Comparison of ENCODE assay signal across 32 cellular contexts in genomic region chr2:96396587-96396986, GRCh38.
"Had no signal": no experiment of that assay in that cellular context is flagged by ENCODE, and none has a peak within 500 bp of the region (broad histone marks: within the 10 kb centered on the region; RNA-seq: fewer than 3 reads in every experiment).

No MANE protein-coding gene starts in this region.

- H3K4me3 ChIP-seq: ascending aorta, breast epithelium, cardiac muscle cell, coronary artery, esophagus squamous epithelium, gastroesophageal sphincter, heart right ventricle had no signal

- H3K36me3 Mint-ChIP-seq: activated naive CD4-positive, alpha-beta T cell treated with anti-CD3 and anti-CD28 coated beads, Interleukin-2, amount 10 ng/mL, durations not matched to agents 7 days and 5 days; activated naive CD4-positive, alpha-beta T cell treated with anti-CD3 and anti-CD28 coated beads, Interleukin-2, amount 50 U/mL, for 72 hours; activated naive CD8-positive, alpha-beta T cell treated with anti-CD3 and anti-CD28 coated beads, Interleukin-2, amount 10 ng/mL, durations not matched to agents 7 days and 5 days; brain; WTC11 had no signal

- H3K27ac Mint-ChIP-seq: activated CD8-positive, alpha-beta T cell treated with anti-CD3 and anti-CD28 coated beads for 36 hours; activated naive CD4-positive, alpha-beta T cell treated with anti-CD3 and anti-CD28 coated beads, Interleukin-2, amount 10 ng/mL, durations not matched to agents 7 days and 5 days; activated naive CD4-positive, alpha-beta T cell treated with anti-CD3 and anti-CD28 coated beads, Interleukin-2, amount 50 U/mL, for 72 hours; activated naive CD8-positive, alpha-beta T cell treated with anti-CD3 and anti-CD28 coated beads, Interleukin-2, amount 10 ng/mL, durations not matched to agents 7 days and 5 days; activated T-cell treated with anti-CD3 and anti-CD28 coated beads, Interleukin-2, amount 50 U/mL, for 24 hours; activated T-cell treated with anti-CD3 and anti-CD28 coated beads, Interleukin-2, amount 50 U/mL, for 72 hours; brain; effector memory CD8-positive, alpha-beta T cell; T-helper 17 cell; T-helper 2 cell treated with Interferon-gamma antibody and Interleukin-4, amounts not matched to agents 5 μg/mL and 100 μg/mL, for 36 hours; WTC11 had no signal

- H3K36me3 ChIP-seq: ascending aorta, breast epithelium, cardiac muscle cell, esophagus squamous epithelium, gastroesophageal sphincter, heart right ventricle had no signal

- H3K4me3 Mint-ChIP-seq: activated CD8-positive, alpha-beta T cell treated with anti-CD3 and anti-CD28 coated beads for 36 hours; activated naive CD4-positive, alpha-beta T cell treated with anti-CD3 and anti-CD28 coated beads, Interleukin-2, amount 10 ng/mL, durations not matched to agents 7 days and 5 days; activated naive CD8-positive, alpha-beta T cell treated with anti-CD3 and anti-CD28 coated beads, Interleukin-2, amount 10 ng/mL, durations not matched to agents 7 days and 5 days; activated T-cell treated with anti-CD3 and anti-CD28 coated beads, Interleukin-2, amount 50 U/mL, for 24 hours; activated T-cell treated with anti-CD3 and anti-CD28 coated beads, Interleukin-2, amount 50 U/mL, for 72 hours; brain; central memory CD8-positive, alpha-beta T cell; effector memory CD8-positive, alpha-beta T cell; T-helper 17 cell; T-helper 2 cell treated with Interferon-gamma antibody and Interleukin-4, amounts not matched to agents 5 μg/mL and 100 μg/mL, for 36 hours; WTC11 had no signal

- H3K9me3 Mint-ChIP-seq: activated CD8-positive, alpha-beta T cell treated with anti-CD3 and anti-CD28 coated beads for 36 hours; activated naive CD4-positive, alpha-beta T cell treated with anti-CD3 and anti-CD28 coated beads, Interleukin-2, amount 10 ng/mL, durations not matched to agents 7 days and 5 days; activated naive CD4-positive, alpha-beta T cell treated with anti-CD3 and anti-CD28 coated beads, Interleukin-2, amount 50 U/mL, for 72 hours; activated naive CD8-positive, alpha-beta T cell treated with anti-CD3 and anti-CD28 coated beads, Interleukin-2, amount 10 ng/mL, durations not matched to agents 7 days and 5 days; activated T-cell treated with anti-CD3 and anti-CD28 coated beads, Interleukin-2, amount 50 U/mL, for 24 hours; activated T-cell treated with anti-CD3 and anti-CD28 coated beads, Interleukin-2, amount 50 U/mL, for 72 hours; central memory CD8-positive, alpha-beta T cell; effector memory CD8-positive, alpha-beta T cell; T-helper 2 cell treated with Interferon-gamma antibody and Interleukin-4, amounts not matched to agents 5 μg/mL and 100 μg/mL, for 36 hours; WTC11 had no signal

- H3K27me3 ChIP-seq: ascending aorta, breast epithelium had no signal

- H3K27me3 Mint-ChIP-seq: activated CD8-positive, alpha-beta T cell treated with anti-CD3 and anti-CD28 coated beads for 36 hours had no signal

- ATAC-seq: activated CD8-positive, alpha-beta T cell treated with anti-CD3 and anti-CD28 coated beads for 36 hours; activated naive CD4-positive, alpha-beta T cell treated with anti-CD3 and anti-CD28 coated beads, Interleukin-2, amount 50 U/mL, for 72 hours; activated T-cell treated with anti-CD3 and anti-CD28 coated beads, Interleukin-2, amount 50 U/mL, for 72 hours; effector memory CD8-positive, alpha-beta T cell; T-helper 17 cell; WTC11 had no signal

- H3K4me1 Mint-ChIP-seq: activated naive CD4-positive, alpha-beta T cell treated with anti-CD3 and anti-CD28 coated beads, Interleukin-2, amount 10 ng/mL, durations not matched to agents 7 days and 5 days; brain; central memory CD8-positive, alpha-beta T cell had no signal

- DNase-seq: activated CD4-positive, alpha-beta T cell treated with anti-CD3 and anti-CD28 coated beads for 48 hours; activated CD4-positive, alpha-beta T cell treated with anti-CD3 and anti-CD28 coated beads, Interleukin-2, amount 50 U/mL, for 1 hour; activated CD4-positive, alpha-beta T cell treated with anti-CD3 and anti-CD28 coated beads, Interleukin-2, amount 50 U/mL, for 48 hours; activated CD8-positive, alpha-beta memory T cell treated with anti-CD3 and anti-CD28 coated beads, Interleukin-2, amount 50 U/mL, for 48 hours; activated CD8-positive, alpha-beta T cell treated with anti-CD3 and anti-CD28 coated beads for 36 hours; activated gamma-delta T cell; activated naive CD4-positive, alpha-beta T cell; activated naive CD4-positive, alpha-beta T cell treated with anti-CD3 and anti-CD28 coated beads, Interleukin-2, amount 10 ng/mL, durations not matched to agents 7 days and 5 days; activated naive CD8-positive, alpha-beta T cell treated with anti-CD3 and anti-CD28 coated beads, Interleukin-2, amount 10 ng/mL, durations not matched to agents 7 days and 5 days; activated T-cell treated with anti-CD3 and anti-CD28 coated beads for 4 hours; activated T-cell treated with anti-CD3 and anti-CD28 coated beads, Interleukin-2, amount 50 U/mL, for 24 hours; activated T-cell treated with anti-CD3 and anti-CD28 coated beads, Interleukin-2, amount 50 U/mL, for 72 hours; dermis blood vessel endothelial cell; effector CD4-positive, alpha-beta T cell; effector memory CD8-positive, alpha-beta T cell; esophagus squamous epithelium; foreskin melanocyte; T-helper 1 cell; T-helper 17 cell; T1000 had no signal

- H3K9me3 ChIP-seq: ascending aorta, breast epithelium, esophagus squamous epithelium, gastroesophageal sphincter, heart right ventricle had no signal

- H3K27ac ChIP-seq: ascending aorta, breast epithelium, cardiac muscle cell, gastroesophageal sphincter, VCaP had no signal

- H3K4me1 ChIP-seq: ascending aorta, breast epithelium, esophagus squamous epithelium, gastroesophageal sphincter had no signal
